Comparison of ENCODE assay signal across 16 cellular contexts in the genomic region with DNA sequence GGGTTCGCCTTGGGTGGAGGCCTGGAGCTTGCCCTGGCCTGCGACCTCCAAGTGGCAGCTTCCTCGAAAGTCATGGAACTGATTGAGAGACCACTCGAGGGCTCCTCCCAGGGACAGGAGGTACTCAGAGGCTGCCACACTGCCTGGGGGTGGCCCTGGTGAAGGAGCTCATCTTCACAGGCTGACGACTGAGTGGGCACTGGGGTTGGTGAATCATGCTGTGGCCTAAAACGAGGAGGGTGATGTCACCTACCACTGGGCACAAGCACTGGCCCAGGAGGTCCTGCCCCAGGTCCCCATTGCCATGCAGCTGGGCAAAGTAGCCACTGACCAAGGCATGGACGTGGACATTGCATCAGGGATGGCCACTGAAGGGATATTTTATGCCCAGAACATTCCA. TPM values are rescaled to one million over a fixed set of nuclear protein-coding genes. Genes with fewer than 3 reads are reported as not detected.
DNase-seq lines count a peak whose midpoint lies in the region; ATAC-seq and TF ChIP-seq lines count a peak whose summit lies in the region.
"Had no signal": no experiment of that assay in that cellular context is flagged by ENCODE, and none has a peak within 500 bp of the region (broad histone marks: within the 10 kb centered on the region; RNA-seq: fewer than 3 reads in every experiment).

No MANE protein-coding gene starts in this region.

- H3K27me3 ChIP-seq in trophoblast cell (ENCODE audit: insufficient read depth, low read length): no peaks in the 10 kb centered on the region
- H3K27me3 ChIP-seq in ascending aorta: no peaks in the 10 kb centered on the region
- H3K27me3 ChIP-seq in endodermal cell (ENCODE audit: control insufficient read depth, insufficient read depth, low read length, poor library complexity, severe bottlenecking): no peaks in the 10 kb centered on the region

- no peaks in the 10 kb centered on the region for H3K9me3 Mint-ChIP-seq in stimulated activated naive CD8-positive, alpha-beta T cell treated with anti-CD3 and anti-CD28 coated beads, Interleukin-15, amount 100 ng/mL, for 72 hours
- no peaks in the 10 kb centered on the region for H3K9me3 Mint-ChIP-seq in activated T-helper 17 cell treated with anti-CD3 and anti-CD28 coated beads, Interleukin-2, amount 50 U/mL, for 72 hours
- H3K9me3 Mint-ChIP-seq in endodermal cell: no peaks in the 10 kb centered on the region

- H3K23ac ChIP-seq in trophoblast cell (ENCODE audit: low read length): no peak overlapping the region

- peaks cover 34% of the 10 kb centered on the region for H3K4me1 Mint-ChIP-seq in stimulated activated naive CD8-positive, alpha-beta T cell treated with anti-CD3 and anti-CD28 coated beads, Interleukin-15, amount 100 ng/mL, for 72 hours
- H3K4me1 Mint-ChIP-seq in activated T-helper 17 cell treated with anti-CD3 and anti-CD28 coated beads, Interleukin-2, amount 50 U/mL, for 72 hours: no peaks in the 10 kb centered on the region
- H3K4me1 Mint-ChIP-seq in endodermal cell: no peaks in the 10 kb centered on the region

- H3K36me3 Mint-ChIP-seq in activated T-helper 17 cell treated with anti-CD3 and anti-CD28 coated beads, Interleukin-2, amount 50 U/mL, for 72 hours (ENCODE audit: low read depth): no peaks in the 10 kb centered on the region
- H3K36me3 Mint-ChIP-seq in endodermal cell (ENCODE audit: low read depth): peaks cover 2% of the 10 kb centered on the region

- H3K9ac ChIP-seq in trophoblast cell (ENCODE audit: low read length) (no peak overlapping the region), endodermal cell (ENCODE audit: extremely low read depth, low read length, poor library complexity, severe bottlenecking) (no peak overlapping the region)

- no peak overlapping the region for H2BK12ac ChIP-seq in trophoblast cell (ENCODE audit: low read length)

- H3K36me3 ChIP-seq in trophoblast cell (ENCODE audit: control insufficient read depth in 1 of 2, insufficient read depth in 2 of 2, low read length in 2 of 2): no peaks in the 10 kb centered on the region
- no peaks in the 10 kb centered on the region for H3K36me3 ChIP-seq in ascending aorta
- H3K36me3 ChIP-seq in endodermal cell (ENCODE audit: control insufficient read depth, insufficient read depth, low read length): no peaks in the 10 kb centered on the region
- H3K36me3 ChIP-seq: HAP-1 had no signal

- DNase-seq in stimulated activated naive CD8-positive, alpha-beta T cell treated with anti-CD3 and anti-CD28 coated beads, Interleukin-15, Interleukin-2, amounts not matched to agents 100 U/mL and 50 U/mL, for 24 hours: no peak
- DNase-seq in stimulated activated naive CD8-positive, alpha-beta T cell treated with anti-CD3 and anti-CD28 coated beads, Interleukin-15, amount 100 ng/mL, for 72 hours: no peak
- DNase-seq in trophoblast cell (no peak), ascending aorta (ENCODE audit: low spot score in 2 of 2) (no peak), endodermal cell (no peak)
- DNase-seq: ACHN; C1 segment of cervical spinal cord; CD4-positive, alpha-beta memory T cell; DMS79; EL; IMR-90; KBM-7 had no signal

- H3K4me3 ChIP-seq in trophoblast cell (ENCODE audit: low read depth, low read length) (peak overlapping the region; percentile 11), ascending aorta (no peak overlapping the region), endodermal cell (ENCODE audit: low read length) (no peak overlapping the region)
- H3K4me3 ChIP-seq: HAP-1 had no signal

- no peak overlapping the region for H4K91ac ChIP-seq in trophoblast cell (ENCODE audit: low read depth, low read length)

- H4K12ac ChIP-seq in trophoblast cell (ENCODE audit: low read depth, low read length): no peak overlapping the region

- no peak overlapping the region for H2AK5ac ChIP-seq in trophoblast cell (ENCODE audit: low read length)

- no peak overlapping the region for H2BK5ac ChIP-seq in trophoblast cell (ENCODE audit: low read depth, low read length, poor library complexity)

- WGBS in trophoblast cell (ENCODE audit: extremely low coverage, insufficient coverage, insufficient read length): no CpG with 5 or more reads among the region's 7 CpGs
- 86 to 92% methylated on average over 5 to 7 of the region's 7 CpGs for WGBS in endodermal cell (ENCODE audit: insufficient coverage in 1 of 2, insufficient read length in 1 of 2), 2 experiments

- intact Hi-C loops in ascending aorta (cut with DNase I): no loop called here

- no peak overlapping the region for H3K27ac ChIP-seq in trophoblast cell (ENCODE audit: low read depth, low read length)
- no peak overlapping the region for H3K27ac ChIP-seq in ascending aorta
- H3K27ac ChIP-seq in endodermal cell (ENCODE audit: low read depth, low read length): no peak overlapping the region

- no peak overlapping the region for H3K14ac ChIP-seq in trophoblast cell (ENCODE audit: low read length)

- no peak overlapping the region for H3K4me3 Mint-ChIP-seq in stimulated activated naive CD8-positive, alpha-beta T cell treated with anti-CD3 and anti-CD28 coated beads, Interleukin-15, amount 100 ng/mL, for 72 hours
- H3K4me3 Mint-ChIP-seq in activated T-helper 17 cell treated with anti-CD3 and anti-CD28 coated beads, Interleukin-2, amount 50 U/mL, for 72 hours: no peak overlapping the region
- H3K4me3 Mint-ChIP-seq in endodermal cell: no peak overlapping the region
- H3K4me3 Mint-ChIP-seq: B cell; CD4-positive, alpha-beta memory T cell had no signal

- H4K8ac ChIP-seq in trophoblast cell (ENCODE audit: low read depth, low read length): no peak overlapping the region

- TF ChIP-seq CTCF in ascending aorta (IDR thresholded peaks at IDR 0.05) (no peak), endodermal cell (conservative IDR thresholded peaks at IDR 0.05) (no peak)

- no peak overlapping the region for H3K27ac Mint-ChIP-seq in stimulated activated naive CD8-positive, alpha-beta T cell treated with anti-CD3 and anti-CD28 coated beads, Interleukin-15, amount 100 ng/mL, for 72 hours
- H3K27ac Mint-ChIP-seq in activated T-helper 17 cell treated with anti-CD3 and anti-CD28 coated beads, Interleukin-2, amount 50 U/mL, for 72 hours: no peak overlapping the region
- H3K27ac Mint-ChIP-seq in endodermal cell: no peak overlapping the region
- H3K27ac Mint-ChIP-seq: B cell; CD4-positive, alpha-beta memory T cell had no signal

- H3K4ac ChIP-seq in trophoblast cell (ENCODE audit: low read depth, low read length): no peak overlapping the region

- no peaks in the 10 kb centered on the region for H3K27me3 Mint-ChIP-seq in stimulated activated naive CD8-positive, alpha-beta T cell treated with anti-CD3 and anti-CD28 coated beads, Interleukin-15, amount 100 ng/mL, for 72 hours
- no peaks in the 10 kb centered on the region for H3K27me3 Mint-ChIP-seq in activated T-helper 17 cell treated with anti-CD3 and anti-CD28 coated beads, Interleukin-2, amount 50 U/mL, for 72 hours
- H3K27me3 Mint-ChIP-seq in endodermal cell (ENCODE audit: insufficient read depth): no peaks in the 10 kb centered on the region
- H3K27me3 Mint-ChIP-seq: B cell; CD4-positive, alpha-beta memory T cell had no signal

- no peak overlapping the region for H2BK120ac ChIP-seq in trophoblast cell (ENCODE audit: insufficient read depth, low read length, poor library complexity)

- H2AFZ ChIP-seq in trophoblast cell (ENCODE audit: insufficient read depth, low read length, poor library complexity): no peak overlapping the region

- peak; percentile 23 for ATAC-seq in stimulated activated naive CD8-positive, alpha-beta T cell treated with anti-CD3 and anti-CD28 coated beads, Interleukin-15, Interleukin-2, amounts not matched to agents 100 U/mL and 50 U/mL, for 24 hours
- ATAC-seq in stimulated activated naive CD8-positive, alpha-beta T cell treated with anti-CD3 and anti-CD28 coated beads, Interleukin-15, amount 100 ng/mL, for 72 hours: no peak
- ATAC-seq in activated T-helper 17 cell treated with anti-CD3 and anti-CD28 coated beads, Interleukin-2, amount 50 U/mL, for 72 hours (replicated peaks): peak; percentile 60
- no peak for ATAC-seq in HG03460 (IDR thresholded peaks at IDR 0.05; ENCODE audit: unreplicated experiment)

- peaks cover 0 to 3% of the 10 kb centered on the region in 2 experiments for H3K4me1 ChIP-seq in trophoblast cell (ENCODE audit: control insufficient read depth in 1 of 2, insufficient read depth in 2 of 2, low read length in 2 of 2)
- peaks cover 0 to 14% of the 10 kb centered on the region in 2 donors for H3K4me1 ChIP-seq in ascending aorta
- no peaks in the 10 kb centered on the region for H3K4me1 ChIP-seq in endodermal cell (ENCODE audit: control insufficient read depth, insufficient read depth, low read length)
- H3K4me1 ChIP-seq: HAP-1 had no signal

- no peak overlapping the region for H3K18ac ChIP-seq in trophoblast cell (ENCODE audit: low read length)

- H3K79me1 ChIP-seq in trophoblast cell (ENCODE audit: low read length): no peaks in the 10 kb centered on the region

- peaks cover 2% of the 10 kb centered on the region for H3K9me3 ChIP-seq in trophoblast cell (ENCODE audit: insufficient read depth, low read depth, low read length)
- H3K9me3 ChIP-seq in ascending aorta: no peaks in the 10 kb centered on the region
- H3K9me3 ChIP-seq in endodermal cell (ENCODE audit: control insufficient read depth, low read length): no peaks in the 10 kb centered on the region
- H3K9me3 ChIP-seq: HAP-1 had no signal

- no peak overlapping the region for H3K4me2 ChIP-seq in trophoblast cell (ENCODE audit: low read length)

- no peaks in the 10 kb centered on the region for H3K79me2 ChIP-seq in trophoblast cell (ENCODE audit: control insufficient read depth, insufficient read depth, low read length, poor library complexity)

RNA-seq across cellular contexts. Expression of gene ITPR2, which starts 32.1 kb away (rescaled TPM):
- 10 to 100 TPM; 37.1 to 48.2 TPM for total RNA-seq in activated T-helper 17 cell treated with anti-CD3 and anti-CD28 coated beads, Interleukin-2, amount 50 U/mL, for 72 hours
- 5.4 and 5.5 TPM in 2 replicates for polyA plus RNA-seq in trophoblast cell (2013)
- total RNA-seq in ascending aorta (12.5 TPM), endodermal cell (10 to 100 TPM; 14.8 to 74.4 TPM)
- 1.6 TPM for polyA plus RNA-seq in endodermal cell (2013, experiment 1 of 2)
- polyA plus RNA-seq in endodermal cell (2013, experiment 2 of 2): 1.5 TPM

Comparison
In these comparisons a context has a peak if more than half of its experiments do, and no peak if none do; other contexts are left out.
1. ATAC-seq: peak in stimulated activated naive CD8-positive, alpha-beta T cell treated with anti-CD3 and anti-CD28 coated beads, Interleukin-15, Interleukin-2, amounts not matched to agents 100 U/mL and 50 U/mL, for 24 hours (single experiment) and activated T-helper 17 cell treated with anti-CD3 and anti-CD28 coated beads, Interleukin-2, amount 50 U/mL, for 72 hours (single experiment); none in stimulated activated naive CD8-positive, alpha-beta T cell treated with anti-CD3 and anti-CD28 coated beads, Interleukin-15, amount 100 ng/mL, for 72 hours (single experiment) and HG03460 (single experiment).